11 cellular contexts compared by ENCODE assay signal in genomic region chr9:135077497-135078200, GRCh38. TPM values are rescaled to one million over a fixed set of nuclear protein-coding genes. Genes with fewer than 3 reads are reported as not detected.
DNase-seq lines count a peak whose midpoint lies in the region; ATAC-seq and TF ChIP-seq lines count a peak whose summit lies in the region.
"Had no signal": no experiment of that assay in that cellular context is flagged by ENCODE, and none has a peak within 500 bp of the region (broad histone marks: within the 10 kb centered on the region; RNA-seq: fewer than 3 reads in every experiment).

No MANE protein-coding gene starts in this region.

- intact Hi-C loops in dorsolateral prefrontal cortex (cut with DNase I): loop anchor here in 1 of 2 donors (10.0 kb wide), 1 partner anchor 293 kb away; no protein-coding TSS in a partner anchor

- peak overlapping the region in 51 of 59 donors; percentile 15 to 78 (median 67) for H3K4me3 ChIP-seq in dorsolateral prefrontal cortex

- H3K4me3 Mint-ChIP-seq in progenitor cell of endocrine pancreas (ENCODE audit: low read depth): no peak overlapping the region

- H3K9me3 Mint-ChIP-seq in progenitor cell of endocrine pancreas (ENCODE audit: low read depth): no peaks in the 10 kb centered on the region

- peaks cover 67% of the 10 kb centered on the region for H3K27me3 Mint-ChIP-seq in progenitor cell of endocrine pancreas

- DNase-seq in NOMO-1 treated with DMSO at 0.1 percent for 48 hours (lab: John Stamatoyannopoulos, UW; ENCODE audit: unreplicated experiment) (peak; percentile 9), NOMO-1 (lab: John Stamatoyannopoulos, UW; ENCODE audit: unreplicated experiment in 2 of 2) (no peak), NCI-H1694 treated with DMSO at 0.1 percent for 48 hours (lab: John Stamatoyannopoulos, UW) (peak; percentile 45), dorsolateral prefrontal cortex (peak in 7 of 10 donors; percentile 6 to 46 (median 34)), progenitor cell of endocrine pancreas (ENCODE audit: low spot score, unreplicated experiment) (peak; percentile 78), NCI-H446 (lab: John Stamatoyannopoulos, UW) (no peak)
- DNase-seq: 8988T, left cardiac atrium had no signal

- no peak for TF ChIP-seq CTCF in dorsolateral prefrontal cortex (IDR thresholded peaks at IDR 0.05 in 54 of 56, conservative IDR thresholded peaks at IDR 0.05 in 2 of 56; ENCODE audit: low read depth in 1 of 56, partially characterized antibody in 56 of 56)
- TF ChIP-seq CTCF in progenitor cell of endocrine pancreas (IDR thresholded peaks at IDR 0.05; ENCODE audit: unreplicated experiment): no peak

- TF ChIP-seq POLR2A in GM18505 (IDR thresholded peaks at IDR 0.05; ENCODE audit: borderline replicate concordance, extremely low read depth, insufficient read depth, insufficient read length): no peak

- H3K27me3 ChIP-seq in dorsolateral prefrontal cortex: peaks cover 0 to 9% (median 0%) of the 10 kb centered on the region in 45 donors

- no peaks in the 10 kb centered on the region for H3K4me1 Mint-ChIP-seq in progenitor cell of endocrine pancreas (ENCODE audit: low read depth)

- no peaks in the 10 kb centered on the region for H3K36me3 Mint-ChIP-seq in progenitor cell of endocrine pancreas (ENCODE audit: insufficient read depth)

- H3K27ac Mint-ChIP-seq in progenitor cell of endocrine pancreas: no peak overlapping the region

- ATAC-seq in HG03439 (IDR thresholded peaks at IDR 0.05; ENCODE audit: unreplicated experiment) (no peak), GM18505 (IDR thresholded peaks at IDR 0.05; ENCODE audit: unreplicated experiment) (no peak)

- peak overlapping the region in 8 of 59 donors; percentile 11 to 77 (median 56) for H3K27ac ChIP-seq in dorsolateral prefrontal cortex
- H3K27ac ChIP-seq: upper lobe of left lung had no signal

RNA-seq across cellular contexts. Expression of gene OLFM1, which starts 9.8 kb away (rescaled TPM):
- 1,000 to 10,000 TPM in 2 of 120 experiments, 100 to 1,000 TPM in 118; 171 to 1,128 (median 638) TPM for total RNA-seq in dorsolateral prefrontal cortex
- 1.7 and 1.8 TPM in 2 replicates for total RNA-seq in progenitor cell of endocrine pancreas

Comparison
In these comparisons a context has a peak if more than half of its experiments do, and no peak if none do; other contexts are left out.
1. DNase-seq: peak in NOMO-1 treated with DMSO at 0.1 percent for 48 hours (single experiment), NCI-H1694 treated with DMSO at 0.1 percent for 48 hours (single experiment), dorsolateral prefrontal cortex (7 of 10) and progenitor cell of endocrine pancreas (single experiment); none in NOMO-1 (0 of 2) and NCI-H446 (0 of 2).
2. RNA of gene OLFM1, which starts 9.8 kb away (total RNA-seq): 171 to 1,128 TPM in dorsolateral prefrontal cortex; 1.7 to 1.8 TPM in progenitor cell of endocrine pancreas; every median in the first group is over 10 times any median in the second.